Comparison of ENCODE assay signal across 7 cellular contexts in genomic region chr17:40530988-40531971, GRCh38. TPM values are rescaled to one million over a fixed set of nuclear protein-coding genes. Genes with fewer than 3 reads are reported as not detected.
DNase-seq lines count a peak whose midpoint lies in the region; ATAC-seq and TF ChIP-seq lines count a peak whose summit lies in the region.

No MANE protein-coding gene starts in this region.

- no peaks in the 10 kb centered on the region for H3K27me3 ChIP-seq in OCI-LY1 (ENCODE audit: insufficient read depth, low read length)

- H3K9me3 Mint-ChIP-seq in naive B cell = peaks cover 0 to 9% (median 0%) of the 10 kb centered on the region in 7 donors
- H3K9me3 Mint-ChIP-seq in stimulated activated naive CD8-positive, alpha-beta T cell treated with anti-CD3 and anti-CD28 coated beads, Interleukin-15, Interleukin-2, amounts not matched to agents 100 ng/mL and 50 ng/mL, for 24 hours = peaks cover under 1% of the 10 kb centered on the region

- H3K36me3 Mint-ChIP-seq in naive B cell = peaks cover 0 to 5% of the 10 kb centered on the region in 2 donors
- peaks cover 4% of the 10 kb centered on the region for H3K36me3 Mint-ChIP-seq in stimulated activated naive CD8-positive, alpha-beta T cell treated with anti-CD3 and anti-CD28 coated beads, Interleukin-15, Interleukin-2, amounts not matched to agents 100 ng/mL and 50 ng/mL, for 24 hours (ENCODE audit: low read depth)

- H3K4me3 ChIP-seq in OCI-LY1 (ENCODE audit: low read depth, low read length, poor library complexity, severe bottlenecking) = peak overlapping the region; percentile 47

- H3K27ac Mint-ChIP-seq in naive B cell = peak overlapping the region; percentile 92 to 99 (median 98)
- peak overlapping the region; percentile 96 for H3K27ac Mint-ChIP-seq in stimulated activated naive CD8-positive, alpha-beta T cell treated with anti-CD3 and anti-CD28 coated beads, Interleukin-15, Interleukin-2, amounts not matched to agents 100 ng/mL and 50 ng/mL, for 24 hours

- DNase-seq in activated T-cell treated with anti-CD3 and anti-CD28 coated beads, Interleukin-2, amount 50 U/mL, for 1 hour = peak; percentile 73
- DNase-seq in naive B cell (peak; percentile 71), NCI-H1092 treated with DMSO at 0.1 percent for 48 hours (lab: John Stamatoyannopoulos, UW) (no peak), occipital lobe (lab: John Stamatoyannopoulos, UW) (no peak)

- H4K20me1 ChIP-seq in OCI-LY1 (ENCODE audit: insufficient read depth, low read length) = no peaks in the 10 kb centered on the region

- H3K36me3 ChIP-seq in OCI-LY1 (ENCODE audit: insufficient read depth, low read length) = no peaks in the 10 kb centered on the region

- H3F3A ChIP-seq in OCI-LY1 (ENCODE audit: insufficient read depth, low read length) = no peaks in the 10 kb centered on the region

- H3K4me1 ChIP-seq in OCI-LY1 (ENCODE audit: insufficient read depth, low read length, severe bottlenecking) = peaks cover 65% of the 10 kb centered on the region

- no peak overlapping the region for H2AFZ ChIP-seq in OCI-LY1 (ENCODE audit: low read length)

- H3K9ac ChIP-seq in OCI-LY1 (ENCODE audit: low read length) = peak overlapping the region; percentile 73

- H3K9me2 ChIP-seq in OCI-LY1 (ENCODE audit: low read depth, low read length) = no peaks in the 10 kb centered on the region

- H3K4me3 Mint-ChIP-seq in naive B cell = peak overlapping the region; percentile 30 to 88 (median 76)
- peak overlapping the region; percentile 79 for H3K4me3 Mint-ChIP-seq in stimulated activated naive CD8-positive, alpha-beta T cell treated with anti-CD3 and anti-CD28 coated beads, Interleukin-15, Interleukin-2, amounts not matched to agents 100 ng/mL and 50 ng/mL, for 24 hours

- peak overlapping the region; percentile 71 for H3K4me2 ChIP-seq in OCI-LY1 (ENCODE audit: low read length)

- H3K27me3 Mint-ChIP-seq in naive B cell = peaks cover 0 to 5% (median 0%) of the 10 kb centered on the region in 3 donors
- no peaks in the 10 kb centered on the region for H3K27me3 Mint-ChIP-seq in stimulated activated naive CD8-positive, alpha-beta T cell treated with anti-CD3 and anti-CD28 coated beads, Interleukin-15, Interleukin-2, amounts not matched to agents 100 ng/mL and 50 ng/mL, for 24 hours

- no peak for TF ChIP-seq CTCF in OCI-LY1 (IDR thresholded peaks at IDR 0.05; ENCODE audit: low read length)

- H3K4me1 Mint-ChIP-seq in naive B cell = peaks cover 51 to 70% (median 60%) of the 10 kb centered on the region in 3 donors
- peaks cover 78% of the 10 kb centered on the region for H3K4me1 Mint-ChIP-seq in stimulated activated naive CD8-positive, alpha-beta T cell treated with anti-CD3 and anti-CD28 coated beads, Interleukin-15, Interleukin-2, amounts not matched to agents 100 ng/mL and 50 ng/mL, for 24 hours (ENCODE audit: low read depth)

- H3K9me3 ChIP-seq in OCI-LY1 (ENCODE audit: low read length) = no peaks in the 10 kb centered on the region; the same call in 1 of the 2 replicates

- H3K79me2 ChIP-seq in OCI-LY1 (ENCODE audit: insufficient read depth, low read length) = no peaks in the 10 kb centered on the region

- ATAC-seq in naive B cell (ENCODE audit: low read depth in 2 of 2) (peak; percentile 59 to 62), GM18870 (IDR thresholded peaks at IDR 0.05; ENCODE audit: unreplicated experiment) (no peak)

- peak overlapping the region; percentile 99 for H3K27ac ChIP-seq in OCI-LY1 (ENCODE audit: low read depth, low read length, poor library complexity, severe bottlenecking)

RNA-seq across cellular contexts. Expression of gene TNS4, which starts 29.9 kb away (rescaled TPM):
- polyA plus RNA-seq in naive B cell (ENCODE audit: low read depth in 6 of 6) = not detected
- not detected for total RNA-seq in occipital lobe

RNA-seq across cellular contexts. Expression of gene CCR7, which starts 34.0 kb away (rescaled TPM):
- polyA plus RNA-seq in naive B cell (ENCODE audit: low read depth in 6 of 6) = 100 to 1,000 TPM; 442 to 802 (median 622) TPM
- total RNA-seq in occipital lobe = not detected

Comparison
In these comparisons a context has a peak if more than half of its experiments do, and no peak if none do; other contexts are left out.
1. DNase-seq: peak in activated T-cell treated with anti-CD3 and anti-CD28 coated beads, Interleukin-2, amount 50 U/mL, for 1 hour (single experiment) and naive B cell (single experiment); none in NCI-H1092 treated with DMSO at 0.1 percent for 48 hours (single experiment) and occipital lobe (single experiment).